In genomic region chr7:159091041-159091440, GRCh38 we compare ENCODE assay signal across 16 cellular contexts. TPM values are rescaled to one million over a fixed set of nuclear protein-coding genes. Genes with fewer than 3 reads are reported as not detected.
"Had no signal": no experiment of that assay in that cellular context is flagged by ENCODE, and none has a peak within 500 bp of the region (broad histone marks: within the 10 kb centered on the region; RNA-seq: fewer than 3 reads in every experiment).

No MANE protein-coding gene starts in this region.

- ATAC-seq: natural killer cell treated with Interleukin-12 subunit alpha and Interleukin-12 subunit beta and Interleukin-15 and Interleukin-18, amount 100 ng/mL, for 72 hours; right cardiac atrium; stimulated activated naive CD8-positive, alpha-beta T cell treated with anti-CD3 and anti-CD28 coated beads, Interleukin-15, amount 100 ng/mL, for 72 hours had no signal

- H3K9me3 ChIP-seq: colonic mucosa, esophagus muscularis mucosa, prostate gland had no signal

- H3K4me3 ChIP-seq: colonic mucosa, esophagus muscularis mucosa, prostate gland had no signal

- FAIRE-seq: kidney, small intestine, urothelium cell line had no signal

- DNase-seq: activated CD4-positive, alpha-beta T cell treated with anti-CD3 and anti-CD28 coated beads for 48 hours; caudate nucleus; colonic mucosa; hippocampal formation; kidney; mesenchymal stem cell; occipital lobe; small intestine; stimulated activated CD4-positive, alpha-beta T cell treated with anti-CD3 and anti-CD28 coated beads, Interleukin-4, amount 100 ng/mL, for 4 hours; stimulated activated naive CD8-positive, alpha-beta T cell treated with anti-CD3 and anti-CD28 coated beads, Interleukin-15, amount 100 ng/mL, for 72 hours had no signal

- H3K27ac ChIP-seq: colonic mucosa, esophagus muscularis mucosa, prostate gland had no signal

- H3K27me3 ChIP-seq: colonic mucosa, esophagus muscularis mucosa had no signal

- H3K4me1 ChIP-seq: colonic mucosa, prostate gland had no signal

- H3K36me3 ChIP-seq: colonic mucosa, prostate gland had no signal

RNA-seq across cellular contexts. Expression of gene VIPR2, which starts 53.6 kb away (rescaled TPM):
- total RNA-seq: glomerular endothelial cell had no signal
